8 cellular contexts compared by ENCODE assay signal in the genomic region with DNA sequence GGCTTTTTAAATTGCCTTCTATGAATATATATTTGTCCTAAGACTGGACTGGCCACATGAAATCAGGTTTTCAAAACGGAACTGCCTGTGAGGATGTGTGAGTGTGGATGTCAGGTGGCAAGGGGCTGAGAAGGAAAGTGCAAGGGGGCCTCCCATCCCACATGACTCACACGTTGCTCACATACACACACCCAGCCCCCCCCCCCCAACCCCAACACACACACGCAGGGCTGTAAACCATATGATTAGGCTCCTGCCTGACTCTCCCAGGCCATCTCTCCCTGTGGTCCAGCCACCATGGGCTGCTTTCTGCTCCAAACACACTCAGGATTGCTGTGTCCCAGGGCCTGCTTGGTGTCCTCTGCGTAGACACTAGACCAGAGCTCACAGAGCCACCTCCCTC. TPM values are rescaled to one million over a fixed set of nuclear protein-coding genes. Genes with fewer than 3 reads are reported as not detected.
DNase-seq lines count a peak whose midpoint lies in the region; ATAC-seq and TF ChIP-seq lines count a peak whose summit lies in the region.

No MANE protein-coding gene starts in this region.

- H3K4me3 ChIP-seq in cardiac fibroblast (replicated peaks in 1 of 2; ENCODE audit: low read depth in 2 of 2, low read length in 2 of 2), result no peak overlapping the region

- ATAC-seq in GM21717 (IDR thresholded peaks at IDR 0.05; ENCODE audit: unreplicated experiment), result peak; percentile 43
- peak; percentile 89 for ATAC-seq in omental fat pad (ENCODE audit: low FRiP score)
- no peak for ATAC-seq in HG03457 (IDR thresholded peaks at IDR 0.05; ENCODE audit: unreplicated experiment)
- no peak for ATAC-seq in HG03342 (IDR thresholded peaks at IDR 0.05; ENCODE audit: unreplicated experiment)

- no peak for TF ChIP-seq CTCF in cardiac fibroblast (IDR thresholded peaks at IDR 0.05; ENCODE audit: low read depth, low read length)
- no peak for TF ChIP-seq CTCF in omental fat pad (IDR thresholded peaks at IDR 0.05)

- DNase-seq in AG20443 (ENCODE audit: low spot score) (peak; percentile 68), RPMI7951 (ENCODE audit: low read depth) (peak; percentile 87), cardiac fibroblast (ENCODE audit: low read depth in 2 of 2) (peak; percentile 60 to 83), omental fat pad (ENCODE audit: low spot score) (no peak), NCI-H526 (lab: John Stamatoyannopoulos, UW) (no peak)

RNA-seq across cellular contexts. Expression of gene DEGS1, which starts 22.4 kb away (rescaled TPM):
- 152 and 158 TPM in 2 replicates for total RNA-seq in RPMI7951 (2014; rRNA removed; shearing (Covaris generic))
- 100 to 1,000 TPM in 2 of 4 donors, 10 to 100 TPM in 2; 73.5 to 178 (median 120) TPM for total RNA-seq in omental fat pad

Comparison
In these comparisons a context has a peak if more than half of its experiments do, and no peak if none do; other contexts are left out.
1. DNase-seq: peak in AG20443 (single experiment), RPMI7951 (single experiment) and cardiac fibroblast (2 of 2); none in omental fat pad (single experiment) and NCI-H526 (0 of 2).
2. ATAC-seq: peak in GM21717 (single experiment) and omental fat pad (single experiment); none in HG03457 (single experiment) and HG03342 (single experiment).